In genomic region chr9:130714586-130715110, GRCh38 we compare ENCODE assay signal across 9 cellular contexts. TPM values are rescaled to one million over a fixed set of nuclear protein-coding genes. Genes with fewer than 3 reads are reported as not detected.
DNase-seq lines count a peak whose midpoint lies in the region; ATAC-seq, FAIRE-seq and TF ChIP-seq lines count a peak whose summit lies in the region.
"Had no signal": no experiment of that assay in that cellular context is flagged by ENCODE, and none has a peak within 500 bp of the region (broad histone marks: within the 10 kb centered on the region; RNA-seq: fewer than 3 reads in every experiment).

No MANE protein-coding gene starts in this region.

- FAIRE-seq in astrocyte (lab: Jason Lieb, UNC) = no peak

- H3K9me3 Mint-ChIP-seq in astrocyte (ENCODE audit: unreplicated experiment) = peaks cover 2% of the 10 kb centered on the region
- no peaks in the 10 kb centered on the region for H3K9me3 Mint-ChIP-seq in memory B cell

- H4K20me1 ChIP-seq in astrocyte (ENCODE audit: insufficient read depth, low read length) = peaks cover 54% of the 10 kb centered on the region

- H3K9me3 ChIP-seq in heart right ventricle (no peaks in the 10 kb centered on the region), astrocyte (ENCODE audit: insufficient read depth, low read depth, low read length) (no peaks in the 10 kb centered on the region), vagina (no peaks in the 10 kb centered on the region)

- intact Hi-C loops in heart right ventricle (cut with DNase I) = loop anchor here in 8 of 10 donors (5.0 to 10.0 kb wide), 5 partner anchors 50 to 410 kb away; partner anchors contain the start of genes ABL1 (in 1 of the 8) and NUP214 (in 1 of the 8)
- intact Hi-C loops in left cardiac atrium (cut with DNase I) = loop anchor here in 1 of 2 donors (5.0 kb wide), 2 partner anchors 53 to 133 kb away; no protein-coding TSS in a partner anchor
- intact Hi-C loops in vagina (cut with DNase I) = loop anchor here (5.0 kb wide), 1 partner anchor 58 kb away; no protein-coding TSS in a partner anchor

- H3K4me1 Mint-ChIP-seq in astrocyte (ENCODE audit: low read depth, unreplicated experiment) (peaks cover 11% of the 10 kb centered on the region), memory B cell (peaks cover 21% of the 10 kb centered on the region)

- H3K36me3 Mint-ChIP-seq in astrocyte (ENCODE audit: low read depth, unreplicated experiment) (no peaks in the 10 kb centered on the region), memory B cell (no peaks in the 10 kb centered on the region)

- peak overlapping the region; percentile 93 for H3K4me2 ChIP-seq in astrocyte (ENCODE audit: low read length)

- no peak overlapping the region for H2AFZ ChIP-seq in astrocyte (ENCODE audit: low read depth, low read length)

- H3K27me3 ChIP-seq in heart right ventricle = no peaks in the 10 kb centered on the region
- no peaks in the 10 kb centered on the region for H3K27me3 ChIP-seq in astrocyte (ENCODE audit: insufficient read depth, low read length)
- H3K27me3 ChIP-seq in vagina = no peaks in the 10 kb centered on the region

- H3K79me2 ChIP-seq in astrocyte (ENCODE audit: insufficient read depth, low read length) = peaks cover 67% of the 10 kb centered on the region

- H3K27ac ChIP-seq in heart right ventricle (peak overlapping the region; percentile 17 to 100 (median 97)), astrocyte (ENCODE audit: low read depth, low read length) (peak overlapping the region; percentile 71), vagina (no peak overlapping the region)

- TF ChIP-seq CTCF in heart right ventricle (IDR thresholded peaks at IDR 0.05) (no peak), astrocyte (IDR thresholded peaks at IDR 0.05; ENCODE audit: insufficient read depth, low read depth, low read length) (no peak), vagina (IDR thresholded peaks at IDR 0.05) (no peak)

- DNase-seq in heart right ventricle (no peak), left cardiac atrium (no peak), astrocyte (ENCODE audit: low read depth) (peak; percentile 26), memory B cell (ENCODE audit: low spot score in 2 of 2) (no peak), vagina (ENCODE audit: extremely low spot score in 2 of 2) (no peak), NCI-H187 treated with DMSO at 0.1 percent for 48 hours (lab: John Stamatoyannopoulos, UW) (no peak)
- DNase-seq: GF-D8 had no signal

- H3K4me3 Mint-ChIP-seq in astrocyte (ENCODE audit: unreplicated experiment) (peak overlapping the region; percentile 97), memory B cell (peak overlapping the region; percentile 97)

- H3K36me3 ChIP-seq in heart right ventricle (no peaks in the 10 kb centered on the region), astrocyte (ENCODE audit: insufficient read depth, low read length) (no peaks in the 10 kb centered on the region), vagina (no peaks in the 10 kb centered on the region)

- H3K27ac Mint-ChIP-seq in astrocyte (ENCODE audit: unreplicated experiment) (no peak overlapping the region), memory B cell (no peak overlapping the region)

- no peak for ATAC-seq in heart right ventricle
- no peak for ATAC-seq in left cardiac atrium
- no peak for ATAC-seq in memory B cell (ENCODE audit: low read depth)
- ATAC-seq in HG02678 (IDR thresholded peaks at IDR 0.05; ENCODE audit: unreplicated experiment) = no peak
- ATAC-seq in HG02798 (IDR thresholded peaks at IDR 0.05; ENCODE audit: poor library complexity, unreplicated experiment) = no peak

- WGBS in heart right ventricle, 2 donors = 15 to 23% methylated on average over 7 of the region's 7 CpGs

- H3K9ac ChIP-seq in astrocyte (ENCODE audit: low read length) = peak overlapping the region; percentile 89

- H3K27me3 Mint-ChIP-seq in astrocyte (ENCODE audit: low read depth, unreplicated experiment) = no peaks in the 10 kb centered on the region
- no peaks in the 10 kb centered on the region for H3K27me3 Mint-ChIP-seq in memory B cell

- H3K4me1 ChIP-seq in heart right ventricle = peaks cover 4 to 53% (median 38%) of the 10 kb centered on the region in 9 donors
- peaks cover 8% of the 10 kb centered on the region for H3K4me1 ChIP-seq in astrocyte (ENCODE audit: insufficient read depth, low read length)
- H3K4me1 ChIP-seq in vagina = peaks cover 50% of the 10 kb centered on the region

- no peak for TF ChIP-seq POLR2A in vagina (IDR thresholded peaks at IDR 0.05)

- H3K4me3 ChIP-seq in heart right ventricle (peak overlapping the region; percentile 7 to 99 (median 96)), astrocyte (ENCODE audit: insufficient read depth, low read depth, low read length) (peak overlapping the region; percentile 69), vagina (peak overlapping the region; percentile 85 to 99)

RNA-seq across cellular contexts. Expression of gene EXOSC2, which starts 21.1 kb away (rescaled TPM):
- total RNA-seq in heart right ventricle (10 to 100 TPM; 11.9 to 17.7 (median 13.1) TPM), left cardiac atrium (10 to 100 TPM; 14.3 to 15.4 TPM), astrocyte (21.0 and 28.1 TPM in 2 replicates), vagina (13.5 TPM)
- 10 to 100 TPM; 10.8 to 15.0 TPM for polyA plus RNA-seq in heart right ventricle

RNA-seq across cellular contexts. Expression of gene PRDM12, which starts 50.3 kb away (rescaled TPM):
- total RNA-seq in heart right ventricle = not detected
- polyA plus RNA-seq in heart right ventricle = under 1 TPM in 1 of 2 donors, not detected in 1; 0.01 TPM
- total RNA-seq in left cardiac atrium = not detected
- total RNA-seq in astrocyte = 0.23 and 0.38 TPM in 2 replicates
- not detected for total RNA-seq in vagina
